23 cellular contexts compared by ENCODE assay signal in genomic region chr13:106172176-106172905, GRCh38.
"Had no signal": no experiment of that assay in that cellular context is flagged by ENCODE, and none has a peak within 500 bp of the region (broad histone marks: within the 10 kb centered on the region; RNA-seq: fewer than 3 reads in every experiment).

No MANE protein-coding gene starts in this region.

- H3K4me3 ChIP-seq: heart right ventricle, lung, right atrium auricular region, stomach, tibial artery had no signal

- H3K4me3 Mint-ChIP-seq: memory B cell; natural killer cell; neural crest cell; stimulated activated effector memory CD8-positive, alpha-beta T cell treated with anti-CD3 and anti-CD28 coated beads, Interleukin-12 subunit alpha, Interleukin-12 subunit beta, amount 100 ng/mL, for 72 hours; type B pancreatic cell had no signal

- H3K9me3 ChIP-seq: heart right ventricle, neutrophil, right atrium auricular region, stomach, tibial artery had no signal

- H3K36me3 Mint-ChIP-seq: memory B cell; natural killer cell; stimulated activated effector memory CD8-positive, alpha-beta T cell treated with anti-CD3 and anti-CD28 coated beads, Interleukin-12 subunit alpha, Interleukin-12 subunit beta, amount 100 ng/mL, for 72 hours; type B pancreatic cell had no signal

- H3K36me3 ChIP-seq: heart right ventricle, neutrophil, right atrium auricular region, stomach, tibial artery had no signal

- DNase-seq: central memory CD4-positive, alpha-beta T cell; effector memory CD4-positive, alpha-beta T cell; foreskin melanocyte; glutamatergic neuron; heart right ventricle; hypothalamus; natural killer cell; stimulated activated CD4-positive, alpha-beta T cell treated with anti-CD3 and anti-CD28 coated beads, Interleukin-2, amount 100 ng/mL, for 24 hours; stimulated activated CD4-positive, alpha-beta T cell treated with anti-CD3 and anti-CD28 coated beads, Interleukin-4, amount 100 ng/mL, for 24 hours; stimulated activated naive CD4-positive, alpha-beta T cell treated with Interleukin-2 at 50 U/mL for 16 hours; stomach; tibial artery had no signal

- H3K4me1 Mint-ChIP-seq: memory B cell; natural killer cell; stimulated activated effector memory CD8-positive, alpha-beta T cell treated with anti-CD3 and anti-CD28 coated beads, Interleukin-12 subunit alpha, Interleukin-12 subunit beta, amount 100 ng/mL, for 72 hours had no signal

- H3K27ac Mint-ChIP-seq: memory B cell; natural killer cell; progenitor cell of endocrine pancreas; stimulated activated effector memory CD8-positive, alpha-beta T cell treated with anti-CD3 and anti-CD28 coated beads, Interleukin-12 subunit alpha, Interleukin-12 subunit beta, amount 100 ng/mL, for 72 hours; type B pancreatic cell had no signal

- ATAC-seq: heart right ventricle; left lobe of liver; natural killer cell; sciatic nerve; stimulated activated effector memory CD8-positive, alpha-beta T cell treated with anti-CD3 and anti-CD28 coated beads, Interleukin-12 subunit alpha, Interleukin-12 subunit beta, amount 100 ng/mL, for 72 hours had no signal

- H3K4me1 ChIP-seq: heart right ventricle, parathyroid adenoma, right atrium auricular region, stomach, tibial artery had no signal

- H3K27me3 ChIP-seq: heart right ventricle, neutrophil, right atrium auricular region, stomach, tibial artery had no signal

- H3K27ac ChIP-seq: heart right ventricle, neutrophil, parathyroid adenoma, right atrium auricular region, stomach, tibial artery had no signal
